In the genomic region with DNA sequence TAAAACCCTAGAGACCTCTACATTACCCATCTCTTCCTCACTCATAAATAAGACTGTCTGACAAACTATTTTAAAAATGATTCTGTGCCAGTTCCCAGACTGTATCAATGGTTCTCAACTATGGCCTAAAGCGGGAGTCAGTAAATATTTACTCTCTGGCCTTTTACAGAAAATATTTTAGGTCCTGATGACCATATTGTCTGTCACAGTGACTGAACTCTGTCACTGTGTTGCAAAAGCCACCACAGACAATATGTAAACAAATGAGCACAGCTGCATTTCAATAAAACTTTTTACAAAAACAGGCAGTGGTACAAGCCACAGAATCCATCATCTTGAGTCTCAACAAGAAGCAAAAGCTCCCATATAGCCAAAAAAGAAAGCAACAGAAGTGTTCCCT, we compare ENCODE assay signal across 24 cellular contexts.
"Had no signal": no experiment of that assay in that cellular context is flagged by ENCODE, and none has a peak within 500 bp of the region (broad histone marks: within the 10 kb centered on the region; RNA-seq: fewer than 3 reads in every experiment).

No MANE protein-coding gene starts in this region.

- H3K4me3 ChIP-seq: esophagus squamous epithelium, gastroesophageal sphincter, left ventricle myocardium inferior, ovary, psoas muscle, right atrium auricular region, upper lobe of right lung had no signal

- DNase-seq: activated CD8-positive, alpha-beta memory T cell treated with anti-CD3 and anti-CD28 coated beads, Interleukin-2, amount 50 U/mL, for 4 hours; activated T-cell treated with anti-CD3 and anti-CD28 coated beads, Interleukin-2, amount 50 U/mL, for 24 hours; aorta; central memory CD4-positive, alpha-beta T cell; effector memory CD4-positive, alpha-beta T cell; esophagus squamous epithelium; head of caudate nucleus; kidney; left ventricle myocardium inferior; mammary epithelial cell; midbrain; natural killer cell; ovary; psoas muscle; stimulated activated CD4-positive, alpha-beta T cell treated with anti-CD3 and anti-CD28 coated beads, Interleukin-4, amount 100 ng/mL, for 24 hours; stimulated activated naive CD8-positive, alpha-beta T cell treated with anti-CD3 and anti-CD28 coated beads, Interleukin-15, Interleukin-2, amounts not matched to agents 100 U/mL and 50 U/mL, for 24 hours; T-helper 9 cell; upper lobe of right lung had no signal

- FAIRE-seq: colon, kidney had no signal

- H3K4me1 ChIP-seq: esophagus squamous epithelium, left ventricle myocardium inferior, psoas muscle, right atrium auricular region, upper lobe of right lung had no signal

- H3K4me3 Mint-ChIP-seq: activated T-cell treated with anti-CD3 and anti-CD28 coated beads, Interleukin-2, amount 50 U/mL, for 24 hours; activated T-helper 17 cell treated with anti-CD3 and anti-CD28 coated beads, Interleukin-2, amount 50 U/mL, for 72 hours; brain; natural killer cell had no signal

- H3K9me3 ChIP-seq: gastroesophageal sphincter, ovary, upper lobe of right lung had no signal

- H3K4me1 Mint-ChIP-seq: activated T-helper 17 cell treated with anti-CD3 and anti-CD28 coated beads, Interleukin-2, amount 50 U/mL, for 72 hours; brain; natural killer cell had no signal

- ATAC-seq: activated naive CD4-positive, alpha-beta T cell treated with anti-CD3 and anti-CD28 coated beads, Interleukin-2, amount 50 U/mL, for 72 hours; activated T-helper 17 cell treated with anti-CD3 and anti-CD28 coated beads, Interleukin-2, amount 50 U/mL, for 72 hours; gastroesophageal sphincter; natural killer cell; psoas muscle; stimulated activated naive CD8-positive, alpha-beta T cell treated with anti-CD3 and anti-CD28 coated beads, Interleukin-15, Interleukin-2, amounts not matched to agents 100 U/mL and 50 U/mL, for 24 hours; upper lobe of right lung had no signal

- H3K27ac ChIP-seq: esophagus squamous epithelium, gastroesophageal sphincter, left ventricle myocardium inferior, ovary, psoas muscle, right atrium auricular region, upper lobe of right lung had no signal

- H3K27ac Mint-ChIP-seq: activated naive CD4-positive, alpha-beta T cell treated with anti-CD3 and anti-CD28 coated beads, Interleukin-2, amount 50 U/mL, for 72 hours; activated T-cell treated with anti-CD3 and anti-CD28 coated beads, Interleukin-2, amount 50 U/mL, for 24 hours; activated T-helper 17 cell treated with anti-CD3 and anti-CD28 coated beads, Interleukin-2, amount 50 U/mL, for 72 hours; brain; natural killer cell had no signal

- H3K27me3 Mint-ChIP-seq: activated T-cell treated with anti-CD3 and anti-CD28 coated beads, Interleukin-2, amount 50 U/mL, for 24 hours; activated T-helper 17 cell treated with anti-CD3 and anti-CD28 coated beads, Interleukin-2, amount 50 U/mL, for 72 hours had no signal

- H3K27me3 ChIP-seq: esophagus squamous epithelium, gastroesophageal sphincter, ovary, right atrium auricular region, upper lobe of right lung had no signal

- H3K36me3 ChIP-seq: ovary, upper lobe of right lung had no signal
